In the genomic region with DNA sequence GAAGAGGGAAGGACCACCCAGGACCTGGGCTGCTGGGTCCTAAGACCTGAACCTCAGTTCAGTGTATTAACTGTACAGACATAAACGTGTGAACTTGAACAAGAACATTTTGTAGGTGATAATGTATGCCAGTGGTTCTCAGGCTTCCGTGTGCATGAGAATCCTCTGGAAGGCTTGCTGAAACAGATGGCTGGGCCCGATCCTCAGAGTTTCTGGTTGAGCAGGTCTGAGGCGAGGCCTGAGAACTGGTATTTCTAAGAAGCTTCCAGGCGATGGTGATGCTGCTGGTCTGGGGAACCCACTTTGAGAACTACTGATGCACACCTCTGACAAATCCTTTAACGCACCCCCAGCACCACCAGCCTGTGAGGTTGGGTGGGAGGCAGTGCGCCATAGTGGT, we compare ENCODE assay signal across 5 cellular contexts.
"Had no signal": no experiment of that assay in that cellular context is flagged by ENCODE, and none has a peak within 500 bp of the region (broad histone marks: within the 10 kb centered on the region; RNA-seq: fewer than 3 reads in every experiment).

No MANE protein-coding gene starts in this region.

- H3K4me2 ChIP-seq: GM23338 had no signal

- H3K4me3 ChIP-seq: GM23338, K562 had no signal

- DNase-seq: H9, HCEC 1CT, IMR-90 had no signal

- ATAC-seq: GM23338, K562 had no signal

- H3K27ac Mint-ChIP-seq: GM23338, H9 had no signal

- H3K9me3 Mint-ChIP-seq: GM23338, H9 had no signal

- H3K4me3 Mint-ChIP-seq: GM23338, H9 had no signal
